In genomic region chr1:28928306-28928987, GRCh38 we compare ENCODE assay signal across 10 cellular contexts. TPM values are rescaled to one million over a fixed set of nuclear protein-coding genes. Genes with fewer than 3 reads are reported as not detected.
A peak's percentile ranks its signal among the peaks of the same experiment; 100 is the strongest.
DNase-seq lines count a peak whose midpoint lies in the region; FAIRE-seq and TF ChIP-seq lines count a peak whose summit lies in the region.
"Had no signal": no experiment of that assay in that cellular context is flagged by ENCODE, and none has a peak within 500 bp of the region (broad histone marks: within the 10 kb centered on the region; RNA-seq: fewer than 3 reads in every experiment).

No MANE protein-coding gene starts in this region.

- WGBS in sigmoid colon, 2 donors, result 11 to 32% methylated on average over 2 of the region's 2 CpGs

- H2AFZ ChIP-seq in endothelial cell of umbilical vein (ENCODE audit: low read depth, low read length), result no peak overlapping the region

- no peaks in the 10 kb centered on the region for H4K20me1 ChIP-seq in endothelial cell of umbilical vein (replicated peaks; ENCODE audit: control insufficient read depth, extremely low read depth, insufficient read depth, low read length)

- FAIRE-seq in endothelial cell of umbilical vein (lab: Jason Lieb, UNC) (no peak), RCC 7860 (lab: Jason Lieb, UNC) (no peak)

- H3K4me3 ChIP-seq in endothelial cell of umbilical vein (replicated peaks in 1 of 3; ENCODE audit: insufficient read depth in 1 of 3, low read depth in 1 of 3, low read length in 3 of 3), result no peak overlapping the region
- H3K4me3 ChIP-seq in sigmoid colon, result no peak overlapping the region

- TF ChIP-seq CTCF in endothelial cell of umbilical vein (IDR thresholded peaks at IDR 0.05; ENCODE audit: extremely low read depth in 1 of 2, insufficient read depth in 1 of 2, low read depth in 1 of 2, low read length in 2 of 2), result no peak
- TF ChIP-seq CTCF in sigmoid colon (IDR thresholded peaks at IDR 0.05), result no peak

- H3K4me2 ChIP-seq in endothelial cell of umbilical vein (ENCODE audit: insufficient read depth, low read length), result no peak overlapping the region

- H3K4me1 ChIP-seq in endothelial cell of umbilical vein (ENCODE audit: control insufficient read depth, extremely low read depth, insufficient read depth, low read length), result peaks cover 28% of the 10 kb centered on the region
- H3K4me1 ChIP-seq in sigmoid colon, result peaks cover 0 to 27% (median 19%) of the 10 kb centered on the region in 4 donors

- no peak overlapping the region for H3K9ac ChIP-seq in endothelial cell of umbilical vein (replicated peaks; ENCODE audit: extremely low read depth, insufficient read depth, low read length)

- DNase-seq in DMS79 treated with DMSO at 0.1 percent for 48 hours (lab: John Stamatoyannopoulos, UW) (peak; percentile 54), DMS79 (lab: John Stamatoyannopoulos, UW) (no peak), NCI-H69 (lab: John Stamatoyannopoulos, UW) (peak; percentile 85), endothelial cell of umbilical vein (ENCODE audit: low read depth, low spot score) (peak; percentile 7), sigmoid colon (no peak), RCC 7860 (ENCODE audit: low spot score) (no peak), NCI-H446 (lab: John Stamatoyannopoulos, UW) (no peak), cortex of kidney (lab: John Stamatoyannopoulos, UW) (no peak)
- DNase-seq: 8988T, left cardiac atrium had no signal

- CTCF ChIA-PET in endothelial cell of umbilical vein (lab: Charles Lee), result interaction anchor here (0.6 to 1.9 kb wide), 3 partner anchors 46 to 143 kb away, joined by 3 to 9 read pairs (median 5); no protein-coding TSS in a partner anchor

- no peaks in the 10 kb centered on the region for H3K9me1 ChIP-seq in endothelial cell of umbilical vein (replicated peaks; ENCODE audit: control insufficient read depth, extremely low read depth, insufficient read depth, low read length)

- no peaks in the 10 kb centered on the region for H3K9me3 ChIP-seq in endothelial cell of umbilical vein (replicated peaks; ENCODE audit: control insufficient read depth, insufficient read depth, low read length)
- no peaks in the 10 kb centered on the region for H3K9me3 ChIP-seq in sigmoid colon

- no TSS peak for BruUV-seq in endothelial cell of umbilical vein (replicated peaks; lab: Mats Ljungman, UMichigan)

- H3K27ac ChIP-seq in endothelial cell of umbilical vein (ENCODE audit: insufficient read depth, low read depth, low read length) (no peak overlapping the region), sigmoid colon (peak overlapping the region in 3 of 4 donors; percentile 56 to 74 (median 71))

- H3K36me3 ChIP-seq in endothelial cell of umbilical vein (ENCODE audit: control insufficient read depth in 2 of 2, extremely low read depth in 1 of 2, insufficient read depth in 2 of 2, low read length in 2 of 2) (no peaks in the 10 kb centered on the region), sigmoid colon (no peaks in the 10 kb centered on the region)

- intact Hi-C loops in endothelial cell of umbilical vein (cut with micrococcal nuclease), result loop anchor here (10.0 kb wide), 1 partner anchor 56 kb away; no protein-coding TSS in a partner anchor
- intact Hi-C loops in sigmoid colon (cut with DNase I), result no loop called here

- peaks cover 4% of the 10 kb centered on the region for H3K79me2 ChIP-seq in endothelial cell of umbilical vein (ENCODE audit: control insufficient read depth, insufficient read depth, low read length)

- TF ChIP-seq POLR2A in endothelial cell of umbilical vein (IDR thresholded peaks at IDR 0.05; ENCODE audit: low read depth, low read length), result no peak
- TF ChIP-seq POLR2A in sigmoid colon (IDR thresholded peaks at IDR 0.05), result no peak

- POLR2A ChIA-PET in endothelial cell of umbilical vein (lab: Charles Lee), result no interaction called here

- dilution Hi-C loops in endothelial cell of umbilical vein (cut with MboI; ENCODE audit: extremely low pct_ligation_motif_present, low sequenced_read_pairs), result no loop called here

- no peak for TF ChIP-seq EP300 in sigmoid colon (IDR thresholded peaks at IDR 0.05)

- H3K27me3 ChIP-seq in endothelial cell of umbilical vein (ENCODE audit: control insufficient read depth in 2 of 2, insufficient read depth in 2 of 2, low read length in 2 of 2) (no peaks in the 10 kb centered on the region), sigmoid colon (no peaks in the 10 kb centered on the region)

TF ChIP-seq in endothelial cell of umbilical vein, 7 proteins besides CTCF, POLR2A, EP300 and RAD21:
- TF ChIP-seq EZH2 (IDR thresholded peaks at IDR 0.05; ENCODE audit: borderline replicate concordance, low read depth, low read length, severe bottlenecking) (no peak), POLR2AphosphoS5 (IDR thresholded peaks at IDR 0.05; ENCODE audit: insufficient read depth, low read depth, low read length) (no peak), MYC (IDR thresholded peaks at IDR 0.05; ENCODE audit: low read depth, low read length) (no peak), FOS (IDR thresholded peaks at IDR 0.05; ENCODE audit: borderline replicate concordance, insufficient read depth, low read length) (no peak), JUN (IDR thresholded peaks at IDR 0.05; ENCODE audit: borderline replicate concordance, insufficient read depth, insufficient read length, low read depth) (no peak), GATA2 (IDR thresholded peaks at IDR 0.05; ENCODE audit: insufficient read depth, insufficient read length, low read depth, low read length) (no peak)
- TF ChIP-seq, protein P1, sequence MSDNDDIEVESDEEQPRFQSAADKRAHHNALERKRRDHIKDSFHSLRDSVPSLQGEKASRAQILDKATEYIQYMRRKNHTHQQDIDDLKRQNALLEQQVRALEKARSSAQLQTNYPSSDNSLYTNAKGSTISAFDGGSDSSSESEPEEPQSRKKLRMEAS (IDR thresholded peaks at IDR 0.05; ENCODE audit: insufficient read depth, insufficient read length), result no peak

RNA-seq across cellular contexts. Expression of gene EPB41, which starts 14.1 kb away (rescaled TPM):
- total RNA-seq in endothelial cell of umbilical vein (39.7 and 45.7 TPM in 2 replicates), sigmoid colon (10 to 100 TPM; 23.2 to 33.4 (median 27.4) TPM)
- polyA plus RNA-seq in endothelial cell of umbilical vein (20.2 and 22.3 TPM in 2 replicates), sigmoid colon (10 to 100 TPM; 13.2 to 35.1 (median 23.1) TPM)
- polyA plus RNA-seq in endothelial cell of umbilical vein (2011; cell fraction: cytosol; rRNA removed), result 22.4 and 23.7 TPM in 2 replicates
- 58.9 and 63.0 TPM in 2 replicates for polyA plus RNA-seq in endothelial cell of umbilical vein (2011; cell fraction: nucleus; rRNA removed)
- polyA plus RNA-seq in endothelial cell of umbilical vein (2012), result 16.3 and 16.4 TPM in 2 replicates
- polyA minus RNA-seq in endothelial cell of umbilical vein, result 58.5 and 75.6 TPM in 2 replicates
- 24.5 TPM for polyA minus RNA-seq in endothelial cell of umbilical vein (2011; cell fraction: cytosol; rRNA and poly(A)+ RNA removed)
- polyA minus RNA-seq in endothelial cell of umbilical vein (2011; cell fraction: nucleus; rRNA and poly(A)+ RNA removed), result 79.0 and 100 TPM in 2 replicates

Comparison
In these comparisons a context has a peak if more than half of its experiments do, and no peak if none do; other contexts are left out.
1. DNase-seq: peak in DMS79 treated with DMSO at 0.1 percent for 48 hours (single experiment), NCI-H69 (single experiment) and endothelial cell of umbilical vein (single experiment); none in DMS79 (single experiment), sigmoid colon (single experiment), RCC 7860 (single experiment), NCI-H446 (0 of 2) and cortex of kidney (single experiment).